ENCODE assay signal across 1 cellular context in genomic region chr1:228104526-228105251, GRCh38.
TF ChIP-seq lines count a peak whose summit lies in the region.

No MANE protein-coding gene starts in this region.

TF ChIP-seq in K562, 482 proteins besides CTCF, POLR2A, EP300 and RAD21:
- TF ChIP-seq ESRRB (CRISPR knock-in tag; IDR thresholded peaks at IDR 0.05; ENCODE audit: borderline replicate concordance) (no peak), POLR2G (IDR thresholded peaks at IDR 0.05; ENCODE audit: low read depth, low read length) (peak; percentile 58; the same call in 1 of the 2 replicates), POLR2AphosphoS2 (IDR thresholded peaks at IDR 0.05; ENCODE audit: low read length) (0 out of 2 replicates have a peak, but pooled peaks have one; percentile 29), ZNF507 (tag; conservative IDR thresholded peaks at IDR 0.05) (no peak), ZNF778 (CRISPR knock-in tag; IDR thresholded peaks at IDR 0.05) (no peak), RBFOX2 (IDR thresholded peaks at IDR 0.05; ENCODE audit: low read depth, low read length) (peak; percentile 54; the same call in 1 of the 2 replicates), MYNN (IDR thresholded peaks at IDR 0.05) (peak; percentile 9; the same call in 1 of the 2 replicates), MYNN (CRISPR knock-in tag; IDR thresholded peaks at IDR 0.05) (no peak), E2F5 (CRISPR knock-in tag; IDR thresholded peaks at IDR 0.05) (peak; percentile 71; the same call in 1 of the 2 replicates)
TF ChIP-seq in K562: peak in this region for 5.
